Comparison of ENCODE assay signal across 10 cellular contexts in the genomic region with DNA sequence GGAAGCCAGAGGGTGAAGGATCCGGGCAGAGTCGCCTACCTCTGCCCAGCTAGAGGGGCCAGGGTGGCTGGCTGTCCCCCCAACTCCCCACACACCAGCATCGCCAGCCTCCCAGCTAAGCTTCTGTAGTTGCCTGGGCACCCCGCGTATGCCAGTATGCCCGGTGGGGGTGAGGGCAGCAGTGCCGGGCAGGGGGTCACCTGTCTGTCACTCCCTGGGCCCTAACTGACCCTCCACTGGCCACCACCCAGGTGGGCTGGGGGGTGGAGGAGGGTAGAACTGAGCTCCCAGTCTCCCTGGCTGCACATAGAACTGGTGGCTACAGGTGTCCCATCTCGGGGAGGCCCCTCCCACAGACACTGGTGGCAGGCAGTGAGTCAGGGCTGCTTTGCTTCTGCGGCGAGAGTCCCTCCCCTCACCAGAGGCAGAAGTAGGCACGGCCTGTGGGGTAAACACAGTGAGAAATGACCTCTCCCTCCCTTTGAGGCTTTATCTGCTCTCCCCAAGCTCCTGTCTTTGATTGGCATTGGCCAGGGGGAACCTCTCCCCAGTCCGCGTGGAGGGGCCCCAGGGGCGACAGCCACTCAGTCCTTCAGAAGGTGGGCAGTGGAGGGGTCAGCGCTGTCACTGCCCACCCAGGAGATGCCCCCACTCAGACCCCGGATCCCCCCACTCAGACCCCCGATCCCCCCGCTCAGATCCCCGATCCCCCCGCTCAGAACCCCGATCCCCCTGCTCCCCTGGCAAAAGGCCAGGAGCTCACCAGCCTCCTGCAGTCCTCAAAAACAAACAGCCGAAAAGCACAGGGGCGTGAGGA. TPM values are rescaled to one million over a fixed set of nuclear protein-coding genes. Genes with fewer than 3 reads are reported as not detected.
DNase-seq lines count a peak whose midpoint lies in the region; ATAC-seq, FAIRE-seq and TF ChIP-seq lines count a peak whose summit lies in the region.
"Had no signal": no experiment of that assay in that cellular context is flagged by ENCODE, and none has a peak within 500 bp of the region (broad histone marks: within the 10 kb centered on the region; RNA-seq: fewer than 3 reads in every experiment).

No MANE protein-coding gene starts in this region.

- no peaks in the 10 kb centered on the region for H3K9me3 Mint-ChIP-seq in GM23338

- no peak overlapping the region for H3K4me2 ChIP-seq in GM23338
- H3K4me2 ChIP-seq: neural progenitor cell had no signal

- TF ChIP-seq CTCF in HEK293 (tag by site-specific recombination; IDR thresholded peaks at IDR 0.05) (no peak), GM23338 (conservative IDR thresholded peaks at IDR 0.05; ENCODE audit: low read depth in 2 of 2) (no peak), psoas muscle (IDR thresholded peaks at IDR 0.05) (no peak)

- ATAC-seq in left colon, result peak; percentile 32
- ATAC-seq in GM23338, result no peak
- ATAC-seq in psoas muscle, result no peak

- H3K4me3 ChIP-seq in HEK293 (ENCODE audit: low read depth, low read length), result no peak overlapping the region
- H3K4me3 ChIP-seq in GM23338, result no peak overlapping the region
- H3K4me3 ChIP-seq in psoas muscle, result no peak overlapping the region
- H3K4me3 ChIP-seq: neural progenitor cell had no signal

- no peak overlapping the region for H3K27ac ChIP-seq in HEK293 (ENCODE audit: extremely low read depth, low read depth, low read length)
- H3K27ac ChIP-seq in GM23338 (ENCODE audit: low read depth), result no peak overlapping the region
- no peak overlapping the region for H3K27ac ChIP-seq in psoas muscle
- H3K27ac ChIP-seq: dorsolateral prefrontal cortex, neural progenitor cell had no signal

- peaks cover 36% of the 10 kb centered on the region for H3K27me3 Mint-ChIP-seq in GM23338 (ENCODE audit: insufficient read depth, low read depth, poor library complexity)

- no peaks in the 10 kb centered on the region for H3K79me2 ChIP-seq in GM23338 (replicated peaks; ENCODE audit: insufficient read depth)

- peaks cover 30% of the 10 kb centered on the region for H3K27me3 ChIP-seq in GM23338 (ENCODE audit: insufficient read depth)
- peaks cover 2 to 65% (median 20%) of the 10 kb centered on the region in 3 donors for H3K27me3 ChIP-seq in psoas muscle (ENCODE audit: insufficient read depth in 3 of 3, low read length in 2 of 3)

- H3K9me3 ChIP-seq in HEK293 (ENCODE audit: control insufficient read depth, insufficient read depth, low read depth, low read length) (no peaks in the 10 kb centered on the region), psoas muscle (no peaks in the 10 kb centered on the region)

- peak; percentile 68 for DNase-seq in COLO668 (lab: John Stamatoyannopoulos, UW; ENCODE audit: unreplicated experiment)
- DNase-seq in T1000 (lab: John Stamatoyannopoulos, UW), result peak; percentile 2
- peak in 1 of 2 donors; percentile 59 for DNase-seq in left colon
- no peak for DNase-seq in GM23338 (ENCODE audit: low spot score)
- DNase-seq in COR-L47 (lab: John Stamatoyannopoulos, UW), result no peak
- DNase-seq in RCC 7860 (ENCODE audit: low spot score), result no peak
- no peak for DNase-seq in psoas muscle

- peaks cover 5% of the 10 kb centered on the region; the same call in 2 of the 3 replicates for H3K4me1 Mint-ChIP-seq in GM23338

- no peak overlapping the region for H3K4me3 Mint-ChIP-seq in GM23338

- POLR2A ChIA-PET in HEK293 (lab: Yijun Ruan, JAX), result no interaction called here

- H3K27ac Mint-ChIP-seq in GM23338, result no peak overlapping the region
- H3K27ac Mint-ChIP-seq: neural progenitor cell had no signal

- no peaks in the 10 kb centered on the region for H3K9me2 ChIP-seq in GM23338 (ENCODE audit: insufficient read depth)

- WGBS in psoas muscle, 3 donors, result 51 to 58% (median 55%) methylated on average over 19 to 23 of the region's 23 CpGs

- H3F3A ChIP-seq in GM23338 (replicated peaks; ENCODE audit: low read depth), result no peaks in the 10 kb centered on the region

- 0 out of 2 replicates have a peak, but pooled peaks cover 4% of the 10 kb centered on the region for H3K4me1 ChIP-seq in HEK293 (ENCODE audit: control insufficient read depth, insufficient read depth, low read length)
- H3K4me1 ChIP-seq in GM23338 (ENCODE audit: insufficient read depth), result peaks cover 3% of the 10 kb centered on the region; the same call in 1 of the 2 replicates
- H3K4me1 ChIP-seq in psoas muscle, result no peaks in the 10 kb centered on the region

- no peaks in the 10 kb centered on the region; the same call in 2 of the 3 replicates for H3K36me3 Mint-ChIP-seq in GM23338 (ENCODE audit: low read depth)
- H3K36me3 Mint-ChIP-seq: neural progenitor cell had no signal

- H2AFZ ChIP-seq in GM23338, result no peak overlapping the region
- H2AFZ ChIP-seq: neural progenitor cell had no signal

- no peaks in the 10 kb centered on the region for H4K20me1 ChIP-seq in GM23338 (replicated peaks; ENCODE audit: insufficient read depth)

- CTCF ChIA-PET in HEK293 (lab: Yijun Ruan, JAX), result interaction anchor here (1.0 kb wide), 2 partner anchors 57 to 60 kb away, joined by 3 read pairs; no protein-coding TSS in a partner anchor

- H3K36me3 ChIP-seq in HEK293 (ENCODE audit: control insufficient read depth in 2 of 2, insufficient read depth in 1 of 2, low read length in 2 of 2), result no peaks in the 10 kb centered on the region
- H3K36me3 ChIP-seq in GM23338 (ENCODE audit: insufficient read depth), result no peaks in the 10 kb centered on the region
- no peaks in the 10 kb centered on the region for H3K36me3 ChIP-seq in psoas muscle (ENCODE audit: insufficient read depth in 1 of 2, low read depth in 1 of 2)
- H3K36me3 ChIP-seq: neural progenitor cell had no signal

- FAIRE-seq in RCC 7860 (lab: Jason Lieb, UNC), result no peak

- intact Hi-C loops in left colon (cut with DNase I, micrococcal nuclease) (no loop called here), psoas muscle (cut with DNase I) (no loop called here)

TF ChIP-seq in HEK293, 187 proteins besides CTCF, POLR2A, EP300 and RAD21 (continues in another document):
- no peak for TF ChIP-seq ZNF23 (tag by site-specific recombination; IDR thresholded peaks at IDR 0.05; ENCODE audit: borderline replicate concordance)
- no peak for TF ChIP-seq ZNF555 (tag by site-specific recombination; conservative IDR thresholded peaks at IDR 0.05)
- TF ChIP-seq GLIS2 (tag by site-specific recombination; IDR thresholded peaks at IDR 0.05), result peak; percentile 30; the same call in 1 of the 2 replicates

TF ChIP-seq in GM23338, 12 proteins besides CTCF, POLR2A, EP300 and RAD21 (continues in another document):
- TF ChIP-seq CREB1 (CRISPR knock-in tag; IDR thresholded peaks at IDR 0.05; ENCODE audit: low read depth) (no peak), POLR2AphosphoS5 (IDR thresholded peaks at IDR 0.05; ENCODE audit: low read depth) (no peak), ZNF331 (CRISPR knock-in tag; IDR thresholded peaks at IDR 0.05; ENCODE audit: low read depth) (no peak), ZNF114 (CRISPR knock-in tag; IDR thresholded peaks at IDR 0.05) (no peak)

RNA-seq across cellular contexts. Expression of a gene that starts 2.5 kb away (rescaled TPM):
- 1 to 10 TPM in 1 of 2 donors, not detected in 1; 2.3 TPM for total RNA-seq in left colon
- total RNA-seq in GM23338 (2014; rRNA removed; shearing (Covaris generic)), result 1.4 and 1.7 TPM in 2 replicates
- 0.15 and 0.52 TPM in 2 replicates for polyA plus RNA-seq in GM23338 (2016; fragmentation: Nextera tagmentation; extraction: Ambion mirVana)
- under 1 TPM in 1 of 4 donors, not detected in 3; 0.08 TPM for total RNA-seq in psoas muscle
- polyA plus RNA-seq in psoas muscle, result under 1 TPM; 0.01 to 0.07 (median 0.04) TPM

Comparison
In these comparisons a context has a peak if more than half of its experiments do, and no peak if none do; other contexts are left out.
1. DNase-seq: peak in COLO668 (single experiment) and T1000 (single experiment); none in GM23338 (single experiment), COR-L47 (single experiment), RCC 7860 (single experiment) and psoas muscle (0 of 2).